In the genomic region with DNA sequence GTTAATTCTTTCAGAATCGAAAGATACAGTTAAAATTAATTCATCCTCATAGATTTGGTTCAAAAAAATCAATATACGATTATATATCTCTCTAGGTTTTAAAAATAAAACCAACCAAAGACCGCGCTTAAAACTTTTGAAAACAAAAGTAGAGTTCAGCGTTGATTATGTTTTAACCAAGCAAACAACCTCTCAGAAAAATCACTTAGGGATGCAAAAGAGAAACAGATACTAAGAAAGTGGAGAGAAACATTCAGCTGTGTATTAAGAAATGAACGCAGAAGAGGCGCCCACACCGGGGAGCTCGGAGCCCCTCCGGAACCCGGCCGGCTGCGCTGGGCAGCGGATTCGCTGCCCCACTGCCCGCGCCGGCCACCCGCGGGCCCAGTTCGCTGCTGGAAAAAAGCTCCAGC, we compare ENCODE assay signal across 9 cellular contexts. TPM values are rescaled to one million over a fixed set of nuclear protein-coding genes. Genes with fewer than 3 reads are reported as not detected.
A peak's percentile ranks its signal among the peaks of the same experiment; 100 is the strongest.
DNase-seq lines count a peak whose midpoint lies in the region; ATAC-seq and TF ChIP-seq lines count a peak whose summit lies in the region.
"Had no signal": no experiment of that assay in that cellular context is flagged by ENCODE, and none has a peak within 500 bp of the region (broad histone marks: within the 10 kb centered on the region; RNA-seq: fewer than 3 reads in every experiment).

No MANE protein-coding gene starts in this region.

- DNase-seq in GM23248 (peak; percentile 15), LoVo (ENCODE audit: low spot score) (no peak), T1000 (lab: John Stamatoyannopoulos, UW) (no peak), mesenteric fat pad (ENCODE audit: low spot score) (no peak)
- DNase-seq in activated CD8-positive, alpha-beta T cell treated with anti-CD3 and anti-CD28 coated beads, Interleukin-2, amount 10 ng/mL, durations not matched to agents 7 days and 5 days, result no peak
- DNase-seq: NCI-H446 treated with DMSO at 0.1 percent for 48 hours had no signal

- peak overlapping the region; percentile 50 for H3K4me2 ChIP-seq in GM23248 (ENCODE audit: unreplicated experiment)

- peak overlapping the region; percentile 50 for H3K4me3 Mint-ChIP-seq in activated CD8-positive, alpha-beta T cell treated with anti-CD3 and anti-CD28 coated beads, Interleukin-2, amount 10 ng/mL, durations not matched to agents 7 days and 5 days

- H3K27ac Mint-ChIP-seq in activated CD8-positive, alpha-beta T cell treated with anti-CD3 and anti-CD28 coated beads, Interleukin-2, amount 10 ng/mL, durations not matched to agents 7 days and 5 days, result no peak overlapping the region

- H3K36me3 Mint-ChIP-seq in activated CD8-positive, alpha-beta T cell treated with anti-CD3 and anti-CD28 coated beads, Interleukin-2, amount 10 ng/mL, durations not matched to agents 7 days and 5 days (ENCODE audit: low read depth), result peaks cover 12% of the 10 kb centered on the region

- no peak overlapping the region for H3K9ac ChIP-seq in GM23248

- H3K4me1 ChIP-seq in GM23248 (ENCODE audit: insufficient read depth), result no peaks in the 10 kb centered on the region; the same call in 1 of the 2 replicates
- H3K4me1 ChIP-seq in mesodermal cell (ENCODE audit: control insufficient read depth, insufficient read depth, low read length, poor library complexity, severe bottlenecking), result peaks cover 15% of the 10 kb centered on the region

- H3K79me2 ChIP-seq in GM23248 (ENCODE audit: insufficient read depth), result no peaks in the 10 kb centered on the region

- no peaks in the 10 kb centered on the region for H3K9me2 ChIP-seq in GM23248 (ENCODE audit: insufficient read depth)

- peaks cover 76% of the 10 kb centered on the region for H3K27me3 Mint-ChIP-seq in activated CD8-positive, alpha-beta T cell treated with anti-CD3 and anti-CD28 coated beads, Interleukin-2, amount 10 ng/mL, durations not matched to agents 7 days and 5 days (ENCODE audit: low read depth)

- H3K9me3 ChIP-seq in GM23248 (ENCODE audit: low read depth), result no peaks in the 10 kb centered on the region
- H3K9me3 ChIP-seq in mesodermal cell (ENCODE audit: control insufficient read depth, low read length), result no peaks in the 10 kb centered on the region

- H3K27me3 ChIP-seq in GM23248 (replicated peaks; ENCODE audit: insufficient read depth), result peaks cover 86% of the 10 kb centered on the region

- no peaks in the 10 kb centered on the region for H3F3A ChIP-seq in GM23248 (ENCODE audit: insufficient read depth)

- WGBS in GM23248 (ENCODE audit: low coverage in 1 of 2, low lambda C conversion rate in 2 of 2, missing lambda C conversion rate in 2 of 2), 2 experiments, result 10 to 12% methylated on average over 21 of the region's 21 CpGs
- WGBS in mesodermal cell (ENCODE audit: insufficient coverage in 2 of 2), 2 experiments, result 0% methylated on average over 13 to 16 of the region's 21 CpGs

- TF ChIP-seq CTCF in 22Rv1 (IDR thresholded peaks at IDR 0.05), result no peak

- no peak for ATAC-seq in activated CD8-positive, alpha-beta T cell treated with anti-CD3 and anti-CD28 coated beads, Interleukin-2, amount 10 ng/mL, durations not matched to agents 7 days and 5 days
- no peak for ATAC-seq in HG02571 (IDR thresholded peaks at IDR 0.05; ENCODE audit: unreplicated experiment)

- no peaks in the 10 kb centered on the region for H3K36me3 ChIP-seq in GM23248 (ENCODE audit: low read depth)
- no peaks in the 10 kb centered on the region for H3K36me3 ChIP-seq in mesodermal cell (ENCODE audit: control insufficient read depth, insufficient read depth, low read length)

- H3K4me1 Mint-ChIP-seq in activated CD8-positive, alpha-beta T cell treated with anti-CD3 and anti-CD28 coated beads, Interleukin-2, amount 10 ng/mL, durations not matched to agents 7 days and 5 days (ENCODE audit: low read depth), result peaks cover 35% of the 10 kb centered on the region

- POLR2A ChIA-PET in activated CD8-positive, alpha-beta T cell treated with anti-CD3 and anti-CD28 coated beads, Interleukin-2, amount 10 ng/mL, durations not matched to agents 7 days and 5 days (lab: Charles Lee), result no interaction called here

- H4K20me1 ChIP-seq in GM23248 (ENCODE audit: insufficient read depth), result no peaks in the 10 kb centered on the region

- CTCF ChIA-PET in activated CD8-positive, alpha-beta T cell treated with anti-CD3 and anti-CD28 coated beads, Interleukin-2, amount 10 ng/mL, durations not matched to agents 7 days and 5 days (lab: Charles Lee), result no interaction called here

- H3K27ac ChIP-seq in 22Rv1 (peak overlapping the region; percentile 80), GM23248 (no peak overlapping the region), mesodermal cell (ENCODE audit: low read depth, low read length, severe bottlenecking) (no peak overlapping the region)

- peak overlapping the region; percentile 33; the same call in 1 of the 2 replicates for H3K4me3 ChIP-seq in GM23248
- peak overlapping the region; percentile 49 for H3K4me3 ChIP-seq in mesodermal cell (ENCODE audit: extremely low read depth, insufficient read depth, low read length, poor library complexity, severe bottlenecking)

- H2AFZ ChIP-seq in GM23248, result peak overlapping the region; percentile 26; the same call in 1 of the 2 replicates

- in situ Hi-C loops in GM23248 (cut with MboI), result no loop called here

- H3K9me3 Mint-ChIP-seq in activated CD8-positive, alpha-beta T cell treated with anti-CD3 and anti-CD28 coated beads, Interleukin-2, amount 10 ng/mL, durations not matched to agents 7 days and 5 days (ENCODE audit: insufficient read depth), result no peaks in the 10 kb centered on the region

RNA-seq across cellular contexts. Expression of a gene that starts 1.4 kb away (rescaled TPM):
- not detected in 2 replicates for total RNA-seq in GM23248 (2014; rRNA removed; shearing (Covaris generic))
- polyA plus RNA-seq in GM23248 (2016; fragmentation: Nextera tagmentation; extraction: Ambion mirVana), result not detected in 2 replicates
- total RNA-seq in activated CD8-positive, alpha-beta T cell treated with anti-CD3 and anti-CD28 coated beads, Interleukin-2, amount 10 ng/mL, durations not matched to agents 7 days and 5 days, result not detected
- polyA plus RNA-seq in mesodermal cell (2013, experiment 1 of 2), result 25.2 TPM
- polyA plus RNA-seq in mesodermal cell (2013, experiment 2 of 2), result 35.3 TPM
- total RNA-seq in mesenteric fat pad, result 0.13 TPM
